ENCODE assay signal across 21 cellular contexts in genomic region chr1:245345191-245345884, GRCh38.
DNase-seq lines count a peak whose midpoint lies in the region; ATAC-seq and TF ChIP-seq lines count a peak whose summit lies in the region.
"Had no signal": no experiment of that assay in that cellular context is flagged by ENCODE, and none has a peak within 500 bp of the region (broad histone marks: within the 10 kb centered on the region; RNA-seq: fewer than 3 reads in every experiment).

No MANE protein-coding gene starts in this region.

- no peaks in the 10 kb centered on the region for H3K9me3 Mint-ChIP-seq in T-cell
- H3K9me3 Mint-ChIP-seq: activated T-helper 17 cell treated with anti-CD3 and anti-CD28 coated beads, Interleukin-2, amount 50 U/mL, for 72 hours had no signal

- no peak overlapping the region for H3K27ac ChIP-seq in breast epithelium
- H3K27ac ChIP-seq: brain microvascular endothelial cell, foreskin keratinocyte, right atrium auricular region, tibial artery had no signal

- no peak for TF ChIP-seq CTCF in breast epithelium (IDR thresholded peaks at IDR 0.05)

- intact Hi-C loops in left cardiac atrium (cut with DNase I) (no loop called here), left ventricle myocardium superior (cut with micrococcal nuclease) (no loop called here), breast epithelium (cut with DNase I; ENCODE audit: low total_unique reads) (no loop called here)

- no peak overlapping the region for H3K27ac Mint-ChIP-seq in T-cell
- H3K27ac Mint-ChIP-seq: activated CD8-positive, alpha-beta memory T cell treated with anti-CD3 and anti-CD28 coated beads, Interleukin-2, amount 10 ng/mL, durations not matched to agents 7 days and 5 days; activated T-helper 17 cell treated with anti-CD3 and anti-CD28 coated beads, Interleukin-2, amount 50 U/mL, for 72 hours; CD4-positive, CD25-positive, alpha-beta regulatory T cell had no signal

- peaks cover 10 to 11% of the 10 kb centered on the region in 2 donors for H3K27me3 Mint-ChIP-seq in T-cell

- H3K36me3 Mint-ChIP-seq in T-cell, result no peaks in the 10 kb centered on the region
- H3K36me3 Mint-ChIP-seq: activated CD8-positive, alpha-beta memory T cell treated with anti-CD3 and anti-CD28 coated beads, Interleukin-2, amount 10 ng/mL, durations not matched to agents 7 days and 5 days; CD4-positive, CD25-positive, alpha-beta regulatory T cell had no signal

- no peak for TF ChIP-seq POLR2A in breast epithelium (IDR thresholded peaks at IDR 0.05)

- DNase-seq in left cardiac atrium (peak; percentile 28), left ventricle myocardium superior (no peak), NT2/D1 (ENCODE audit: low read depth, low spot score) (peak; percentile 33), T-cell (no peak), ureter (ENCODE audit: low spot score) (no peak), NCI-H2107 (lab: John Stamatoyannopoulos, UW) (no peak), breast epithelium (ENCODE audit: low spot score in 2 of 2) (no peak)
- DNase-seq: activated CD4-positive, CD25-positive, alpha-beta regulatory T cell treated with anti-CD3 and anti-CD28 coated beads, Interleukin-2, amount 50 U/mL, for 72 hours; activated CD8-positive, alpha-beta memory T cell treated with anti-CD3 and anti-CD28 coated beads, Interleukin-2, amount 10 ng/mL, durations not matched to agents 7 days and 5 days; brain microvascular endothelial cell; CD4-positive, CD25-positive, alpha-beta regulatory T cell; DMS79 treated with DMSO at 0.1 percent for 48 hours; foreskin keratinocyte; NCI-H1092 treated with DMSO at 0.1 percent for 48 hours; NK-92 treated with Interleukin-12 subunit alpha and Interleukin-12 subunit beta, amount 100 ng/mL, for 24 hours; SIG-M5; stimulated activated naive CD4-positive, alpha-beta T cell had no signal

- no peak overlapping the region for H3K4me3 Mint-ChIP-seq in T-cell
- H3K4me3 Mint-ChIP-seq: activated CD8-positive, alpha-beta memory T cell treated with anti-CD3 and anti-CD28 coated beads, Interleukin-2, amount 10 ng/mL, durations not matched to agents 7 days and 5 days; activated T-helper 17 cell treated with anti-CD3 and anti-CD28 coated beads, Interleukin-2, amount 50 U/mL, for 72 hours; CD4-positive, CD25-positive, alpha-beta regulatory T cell had no signal

- POLR2A ChIA-PET in T-cell (lab: Charles Lee), result no interaction called here

- H3K4me1 Mint-ChIP-seq in T-cell, result no peaks in the 10 kb centered on the region
- H3K4me1 Mint-ChIP-seq: activated CD8-positive, alpha-beta memory T cell treated with anti-CD3 and anti-CD28 coated beads, Interleukin-2, amount 10 ng/mL, durations not matched to agents 7 days and 5 days; activated T-helper 17 cell treated with anti-CD3 and anti-CD28 coated beads, Interleukin-2, amount 50 U/mL, for 72 hours; CD4-positive, CD25-positive, alpha-beta regulatory T cell had no signal

- H3K4me3 ChIP-seq in NT2/D1 (ENCODE audit: insufficient read length, low read depth) (no peak overlapping the region), iPS-15b (ENCODE audit: low read depth, low read length) (peak overlapping the region; percentile 44), breast epithelium (no peak overlapping the region)
- H3K4me3 ChIP-seq: right atrium auricular region, tibial artery had no signal

- CTCF ChIA-PET in T-cell (lab: Charles Lee), result no interaction called here

- H3K36me3 ChIP-seq in NT2/D1 (ENCODE audit: insufficient read depth, insufficient read length, low read length) (no peaks in the 10 kb centered on the region), iPS-15b (ENCODE audit: control insufficient read depth, insufficient read depth, low read length) (no peaks in the 10 kb centered on the region), breast epithelium (no peaks in the 10 kb centered on the region)
- H3K36me3 ChIP-seq: brain microvascular endothelial cell, right atrium auricular region, tibial artery had no signal

- H3K9ac ChIP-seq in NT2/D1 (ENCODE audit: insufficient read length, low read depth) (no peak overlapping the region), iPS-15b (ENCODE audit: low read depth, low read length) (no peak overlapping the region)

- no peaks in the 10 kb centered on the region for H3K27me3 ChIP-seq in NT2/D1 (ENCODE audit: insufficient read depth, insufficient read length)
- no peaks in the 10 kb centered on the region for H3K27me3 ChIP-seq in iPS-15b (ENCODE audit: control insufficient read depth, insufficient read depth, low read length)
- no peaks in the 10 kb centered on the region for H3K27me3 ChIP-seq in breast epithelium
- H3K27me3 ChIP-seq: brain microvascular endothelial cell, foreskin keratinocyte, right atrium auricular region, tibial artery had no signal

- peaks cover 4% of the 10 kb centered on the region for H3K4me1 ChIP-seq in NT2/D1 (ENCODE audit: insufficient read depth, insufficient read length)
- H3K4me1 ChIP-seq in iPS-15b (ENCODE audit: control insufficient read depth, insufficient read depth, low read length), result no peaks in the 10 kb centered on the region
- H3K4me1 ChIP-seq in breast epithelium, result no peaks in the 10 kb centered on the region
- H3K4me1 ChIP-seq: foreskin keratinocyte, right atrium auricular region, tibial artery had no signal

- ATAC-seq in left cardiac atrium (peak in 1 of 2 donors; percentile 38), left ventricle myocardium superior (no peak), T-cell (replicated peaks in 1 of 4) (no peak)
- ATAC-seq: activated CD8-positive, alpha-beta memory T cell treated with anti-CD3 and anti-CD28 coated beads, Interleukin-2, amount 10 ng/mL, durations not matched to agents 7 days and 5 days; activated T-helper 17 cell treated with anti-CD3 and anti-CD28 coated beads, Interleukin-2, amount 50 U/mL, for 72 hours; foreskin keratinocyte had no signal

- 0 out of 2 replicates have a peak, but pooled peaks cover under 1% of the 10 kb centered on the region for H3K9me3 ChIP-seq in NT2/D1 (ENCODE audit: insufficient read depth, low read length)
- no peaks in the 10 kb centered on the region for H3K9me3 ChIP-seq in iPS-15b (ENCODE audit: control insufficient read depth, insufficient read depth, low read length)
- no peaks in the 10 kb centered on the region for H3K9me3 ChIP-seq in breast epithelium
- H3K9me3 ChIP-seq: right atrium auricular region, tibial artery had no signal

Comparison
In these comparisons a context has a peak if more than half of its experiments do, and no peak if none do; other contexts are left out.
1. DNase-seq: peak in left cardiac atrium (single experiment) and NT2/D1 (single experiment); none in left ventricle myocardium superior (single experiment), T-cell (0 of 34), ureter (single experiment), NCI-H2107 (single experiment) and breast epithelium (0 of 2).